Comparison of ENCODE assay signal across 8 cellular contexts in genomic region chr2:130390460-130391057, GRCh38. TPM values are rescaled to one million over a fixed set of nuclear protein-coding genes. Genes with fewer than 3 reads are reported as not detected.
DNase-seq lines count a peak whose midpoint lies in the region; ATAC-seq, FAIRE-seq and TF ChIP-seq lines count a peak whose summit lies in the region.

No MANE protein-coding gene starts in this region.

- H3K36me3 ChIP-seq in OCI-LY1 (ENCODE audit: insufficient read depth, low read length) (no peaks in the 10 kb centered on the region), H1 (ENCODE audit: control insufficient read depth in 2 of 4, insufficient read depth in 4 of 4, low read length in 3 of 4) (no peaks in the 10 kb centered on the region)

- H3K27ac Mint-ChIP-seq in naive B cell, result peak overlapping the region; percentile 60 to 98 (median 81)

- H3K27me3 ChIP-seq in OCI-LY1 (ENCODE audit: insufficient read depth, low read length) (no peaks in the 10 kb centered on the region), H1 (replicated peaks in 1 of 4; ENCODE audit: control insufficient read depth in 3 of 4, extremely low read depth in 1 of 4, insufficient read depth in 3 of 4, low read length in 3 of 4) (peaks cover 0 to 14% (median 8%) of the 10 kb centered on the region in 4 experiments; a peak in 4 of 7 replicates)

- H3F3A ChIP-seq in OCI-LY1 (ENCODE audit: insufficient read depth, low read length), result 0 out of 2 replicates have a peak, but pooled peaks cover 6% of the 10 kb centered on the region

- H4K8ac ChIP-seq in H1 (ENCODE audit: extremely low read depth, insufficient read depth, low read length), result peak overlapping the region; percentile 35; the same call in 1 of the 2 replicates

- CTCF ChIA-PET in H1 (lab: Charles Lee; ENCODE audit: partially characterized antibody), result interaction anchor here (4.8 to 5.2 kb wide), 2 partner anchors 12 to 17 kb away, joined by 27 to 34 read pairs; no protein-coding TSS in a partner anchor

- no peaks in the 10 kb centered on the region for H3K9me2 ChIP-seq in OCI-LY1 (ENCODE audit: low read depth, low read length)

- H2AK5ac ChIP-seq in H1 (ENCODE audit: low read depth, low read length), result no peak overlapping the region

- H3K79me2 ChIP-seq in OCI-LY1 (ENCODE audit: insufficient read depth, low read length) (no peaks in the 10 kb centered on the region), H1 (ENCODE audit: control insufficient read depth in 1 of 2, insufficient read depth in 2 of 2, low read length in 2 of 2) (no peaks in the 10 kb centered on the region)

- H3K4me1 ChIP-seq in OCI-LY1 (ENCODE audit: insufficient read depth, low read length, severe bottlenecking) (peaks cover 82% of the 10 kb centered on the region), H1 (replicated peaks in 1 of 4; ENCODE audit: control insufficient read depth in 3 of 4, insufficient read depth in 4 of 4, low read length in 3 of 4) (peaks cover 0 to 10% (median 3%) of the 10 kb centered on the region in 4 experiments; a peak in 5 of 7 replicates)

- DNase-seq in DMS79 (lab: John Stamatoyannopoulos, UW) (peak; percentile 28), H1 (ENCODE audit: low read depth in 1 of 2, low spot score in 2 of 2) (no peak), naive B cell (no peak), NCI-H526 treated with DMSO at 0.1 percent for 48 hours (lab: John Stamatoyannopoulos, UW) (no peak), SHP77 treated with DMSO at 0.1 percent for 48 hours (lab: John Stamatoyannopoulos, UW) (no peak)

- H4K91ac ChIP-seq in H1 (replicated peaks; ENCODE audit: insufficient read length, low read length), result no peak overlapping the region

- no peak overlapping the region for H3K56ac ChIP-seq in H1 (replicated peaks; ENCODE audit: insufficient read length, low read depth, low read length)

- 71% methylated on average over 13 of the region's 16 CpGs; no CpG with 5 or more reads in 1 of the 2 experiments for WGBS in H1 (ENCODE audit: extremely low coverage in 1 of 2, insufficient coverage in 1 of 2, insufficient read length in 1 of 2, insufficient replicate concordance in 2 of 2, low coverage in 1 of 2, low lambda C conversion rate in 2 of 2, missing lambda C conversion rate in 1 of 2), 2 experiments

- H3K4me1 Mint-ChIP-seq in naive B cell, result peaks cover 28 to 38% (median 31%) of the 10 kb centered on the region in 3 donors

- H3K9ac ChIP-seq in OCI-LY1 (ENCODE audit: low read length), result peak overlapping the region; percentile 78
- H3K9ac ChIP-seq in H1 (replicated peaks in 1 of 4; ENCODE audit: extremely low read depth in 1 of 4, low read depth in 3 of 4, low read length in 3 of 4), result no peak overlapping the region

- 0 out of 2 replicates have a peak overlapping the region, but pooled peaks have one; percentile 9 for H2BK12ac ChIP-seq in H1 (ENCODE audit: low read depth, low read length)

- H3K4me3 ChIP-seq in OCI-LY1 (ENCODE audit: low read depth, low read length, poor library complexity, severe bottlenecking) (peak overlapping the region; percentile 60), H1 (ENCODE audit: extremely low read depth in 1 of 4, insufficient read depth in 2 of 4, low read depth in 3 of 4, low read length in 4 of 4) (peak overlapping the region in 3 of 4 experiments; percentile 66 to 76 (median 73); a peak in 4 of 8 replicates)

- no peaks in the 10 kb centered on the region for H3K79me1 ChIP-seq in H1 (ENCODE audit: low read depth, low read length)

- H2AFZ ChIP-seq in OCI-LY1 (ENCODE audit: low read length), result no peak overlapping the region
- H2AFZ ChIP-seq in H1 (ENCODE audit: low read length), result no peak overlapping the region

- no peak for TF ChIP-seq CTCF in OCI-LY1 (IDR thresholded peaks at IDR 0.05; ENCODE audit: low read length)
- no peak for TF ChIP-seq CTCF in H1 (IDR thresholded peaks at IDR 0.05; ENCODE audit: control extremely low read depth in 1 of 3, insufficient read depth in 1 of 3, low read depth in 1 of 3, low read length in 3 of 3)

- FAIRE-seq in H1 (lab: Jason Lieb, UNC), result no peak

- TF ChIP-seq RAD21 in H1 (IDR thresholded peaks at IDR 0.05 in 1 of 2, conservative IDR thresholded peaks at IDR 0.05 in 1 of 2; ENCODE audit: low read depth in 2 of 2, low read length in 2 of 2), result no peak

- no peak overlapping the region for H3K4ac ChIP-seq in H1 (replicated peaks; ENCODE audit: insufficient read length, low read depth, low read length)

- H3K23ac ChIP-seq in H1 (ENCODE audit: insufficient read length), result no peak overlapping the region

- peak; percentile 17 for ATAC-seq in GM21825 (IDR thresholded peaks at IDR 0.05; ENCODE audit: unreplicated experiment)
- peak; percentile 18 to 19 for ATAC-seq in naive B cell (ENCODE audit: low read depth in 2 of 2)
- ATAC-seq in HG03342 (IDR thresholded peaks at IDR 0.05; ENCODE audit: unreplicated experiment), result no peak

- peaks cover 0 to 11% (median 0%) of the 10 kb centered on the region in 3 donors for H3K27me3 Mint-ChIP-seq in naive B cell

- POLR2A ChIA-PET in H1 (lab: Charles Lee; ENCODE audit: partially characterized antibody), result interaction anchor here (1.4 kb wide), 1 partner anchor 18 kb away, joined by 5 read pairs; no protein-coding TSS in a partner anchor

- H2BK15ac ChIP-seq in H1 (ENCODE audit: low read length), result no peak overlapping the region

- H3K18ac ChIP-seq in H1 (ENCODE audit: extremely low read depth, low read length), result no peak overlapping the region

- H2BK120ac ChIP-seq in H1 (replicated peaks; ENCODE audit: low read depth, low read length), result no peak overlapping the region

- peaks cover 6% of the 10 kb centered on the region; the same call in 1 of the 2 replicates for H3K23me2 ChIP-seq in H1 (ENCODE audit: low read depth, low read length)

- no peaks in the 10 kb centered on the region for H3K36me3 Mint-ChIP-seq in naive B cell

- no peak overlapping the region for H3K14ac ChIP-seq in H1 (ENCODE audit: insufficient read length)

- H4K20me1 ChIP-seq in OCI-LY1 (ENCODE audit: insufficient read depth, low read length) (no peaks in the 10 kb centered on the region), H1 (replicated peaks in 1 of 2; ENCODE audit: control insufficient read depth in 1 of 2, insufficient read depth in 2 of 2, low read length in 2 of 2) (peaks cover 0 to 1% of the 10 kb centered on the region in 2 experiments)

- no peak for TF ChIP-seq POLR2A in H1 (IDR thresholded peaks at IDR 0.05; ENCODE audit: control extremely low read depth in 1 of 2, low read depth in 2 of 2, low read length in 2 of 2)

- H3K9me3 Mint-ChIP-seq in naive B cell, result no peaks in the 10 kb centered on the region

- H2BK5ac ChIP-seq in H1 (ENCODE audit: low read depth, low read length), result no peak overlapping the region

- H3K27ac ChIP-seq in OCI-LY1 (ENCODE audit: low read depth, low read length, poor library complexity, severe bottlenecking) (peak overlapping the region; percentile 100), H1 (ENCODE audit: low read depth, low read length) (no peak overlapping the region)

- no peak overlapping the region for H2BK20ac ChIP-seq in H1 (ENCODE audit: low read length)

- no peak overlapping the region for H4K5ac ChIP-seq in H1 (ENCODE audit: insufficient read length, low read depth, low read length)

- H3K4me3 Mint-ChIP-seq in naive B cell, result peak overlapping the region; percentile 63 to 98 (median 93)

- H3K4me2 ChIP-seq in OCI-LY1 (ENCODE audit: low read length), result peak overlapping the region; percentile 90
- peak overlapping the region; percentile 77 to 88; a peak in 3 of 4 replicates for H3K4me2 ChIP-seq in H1 (ENCODE audit: insufficient read depth in 1 of 2, low read depth in 2 of 2, low read length in 2 of 2)

- TF ChIP-seq EP300 in H1 (IDR thresholded peaks at IDR 0.05; ENCODE audit: borderline replicate concordance in 1 of 2, low read depth in 2 of 2, low read length in 2 of 2), result no peak

- H3K9me3 ChIP-seq in OCI-LY1 (ENCODE audit: low read length) (no peaks in the 10 kb centered on the region), H1 (ENCODE audit: insufficient read depth in 2 of 2, low read depth in 1 of 2, low read length in 1 of 2) (no peaks in the 10 kb centered on the region)

TF ChIP-seq in H1, 55 proteins besides CTCF, POLR2A, EP300 and RAD21 (continues in another document):
- TF ChIP-seq GABPA (IDR thresholded peaks at IDR 0.05; ENCODE audit: borderline replicate concordance, insufficient read depth, low read length) (no peak), CTBP2 (IDR thresholded peaks at IDR 0.05; ENCODE audit: borderline replicate concordance, insufficient read depth, insufficient read length, low read length) (no peak), NRF1 (IDR thresholded peaks at IDR 0.05; ENCODE audit: low read depth, low read length) (no peak), RFX5 (IDR thresholded peaks at IDR 0.05; ENCODE audit: borderline replicate concordance, low read depth, low read length) (no peak), EGR1 (IDR thresholded peaks at IDR 0.05; ENCODE audit: borderline replicate concordance, low read depth, low read length) (no peak), RNF2 (IDR thresholded peaks at IDR 0.05; ENCODE audit: borderline replicate concordance, low read depth, low read length, missing control alignments, poor library complexity, severe bottlenecking) (no peak), TEAD4 (IDR thresholded peaks at IDR 0.05; ENCODE audit: low read depth, low read length) (no peak), RXRA (IDR thresholded peaks at IDR 0.05; ENCODE audit: insufficient read depth, low read depth, low read length) (no peak)

RNA-seq across cellular contexts. Expression of gene PTPN18, which starts 34.7 kb away (rescaled TPM):
- 13.1 and 14.7 TPM in 2 replicates for total RNA-seq in H1 (2021; fragmentation: NEBNext Ultra II Directional; extraction: Animal tissue kit (Norgen Biotek cat#: 25700))
- polyA plus RNA-seq in H1 (2011; rRNA removed) (13.2 and 15.6 TPM in 2 replicates), naive B cell (ENCODE audit: low read depth in 6 of 6) (10 to 100 TPM; 57.8 to 83.3 (median 68.5) TPM)
- 13.7 TPM for polyA plus RNA-seq in H1 (2011; cell fraction: cytosol; rRNA removed)
- polyA plus RNA-seq in H1 (2011; cell fraction: nucleus; rRNA removed), result 32.1 TPM
- polyA plus RNA-seq in H1 (2012, experiment 1 of 2), result 13.6 to 16.0 TPM (median 14.1 TPM) in 4 replicates
- polyA plus RNA-seq in H1 (2012, experiment 2 of 2), result 11.9 TPM
- polyA plus RNA-seq in H1 (2013, experiment 1 of 2), result 12.5 TPM
- polyA plus RNA-seq in H1 (2013, experiment 2 of 2), result 10.5 TPM
- 14.8 and 16.8 TPM in 2 replicates for polyA minus RNA-seq in H1 (2011; rRNA and poly(A)+ RNA removed)
- 4.0 TPM for polyA minus RNA-seq in H1 (2011; cell fraction: cytosol; rRNA and poly(A)+ RNA removed)
- 21.0 TPM for polyA minus RNA-seq in H1 (2011; cell fraction: nucleus; rRNA and poly(A)+ RNA removed)

RNA-seq across cellular contexts. Expression of gene IMP4, which starts 47.9 kb away (rescaled TPM):
- total RNA-seq in H1 (2021; fragmentation: NEBNext Ultra II Directional; extraction: Animal tissue kit (Norgen Biotek cat#: 25700)), result 93.7 and 96.8 TPM in 2 replicates
- 194 and 247 TPM in 2 replicates for polyA plus RNA-seq in H1 (2011; rRNA removed)
- polyA plus RNA-seq in H1 (2011; cell fraction: cytosol; rRNA removed), result 189 TPM
- 269 TPM for polyA plus RNA-seq in H1 (2011; cell fraction: nucleus; rRNA removed)
- 70.7 to 139 TPM (median 137 TPM) in 4 replicates for polyA plus RNA-seq in H1 (2012, experiment 1 of 2)
- polyA plus RNA-seq in H1 (2012, experiment 2 of 2), result 113 TPM
- polyA plus RNA-seq in H1 (2013, experiment 1 of 2), result 86.8 TPM
- polyA plus RNA-seq in H1 (2013, experiment 2 of 2), result 83.2 TPM
- 84.6 and 122 TPM in 2 replicates for polyA minus RNA-seq in H1 (2011; rRNA and poly(A)+ RNA removed)
- 62.7 TPM for polyA minus RNA-seq in H1 (2011; cell fraction: cytosol; rRNA and poly(A)+ RNA removed)
- polyA minus RNA-seq in H1 (2011; cell fraction: nucleus; rRNA and poly(A)+ RNA removed), result 90.4 TPM
- polyA plus RNA-seq in naive B cell (ENCODE audit: low read depth in 6 of 6), result 100 to 1,000 TPM in 2 of 6 donors, 10 to 100 TPM in 4; 62.0 to 112 (median 85.3) TPM
